ENCODE assay signal across 27 cellular contexts in the genomic region with DNA sequence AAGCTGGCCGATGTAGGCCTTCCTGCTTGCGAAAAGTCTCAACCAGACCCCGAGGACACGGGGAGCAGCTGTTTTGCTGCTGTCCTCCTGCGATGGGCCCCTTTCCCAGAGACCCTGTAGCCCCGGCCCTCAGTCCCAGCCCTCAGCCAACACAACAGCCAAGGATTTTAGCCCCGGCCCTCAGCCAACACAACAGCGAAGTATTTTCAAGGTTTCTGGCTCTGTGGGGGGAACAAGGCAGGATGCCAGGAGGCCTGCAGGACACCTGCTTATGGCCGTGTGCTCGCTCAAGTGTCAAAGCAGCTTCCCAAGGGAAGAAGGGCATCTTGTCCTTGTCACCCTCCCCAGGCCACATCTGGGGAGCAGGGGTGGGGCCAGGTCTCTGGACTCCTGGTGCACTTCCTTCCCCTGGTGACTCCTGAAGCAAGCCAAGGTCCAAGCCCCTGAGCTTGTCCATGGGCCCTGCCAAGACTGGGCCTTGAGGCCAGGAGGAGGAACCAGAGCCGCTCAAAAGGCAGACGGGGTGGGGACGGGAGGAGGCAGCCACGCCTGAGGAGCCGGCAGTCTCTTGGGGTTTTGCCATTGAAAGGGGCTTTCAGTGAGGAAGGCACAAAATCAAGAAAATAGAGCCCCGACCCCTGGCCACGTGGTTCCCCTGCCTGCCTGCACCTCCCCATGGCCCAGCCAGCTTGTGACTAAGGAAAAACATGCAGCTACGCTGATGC. TPM values are rescaled to one million over a fixed set of nuclear protein-coding genes. Genes with fewer than 3 reads are reported as not detected.
"Had no signal": no experiment of that assay in that cellular context is flagged by ENCODE, and none has a peak within 500 bp of the region (broad histone marks: within the 10 kb centered on the region; RNA-seq: fewer than 3 reads in every experiment).

No MANE protein-coding gene starts in this region.

- H3K4me3 ChIP-seq: heart right ventricle, upper lobe of left lung had no signal

- H3K9me3 ChIP-seq: heart right ventricle, upper lobe of left lung had no signal

- H3K36me3 Mint-ChIP-seq: activated naive CD4-positive, alpha-beta T cell treated with anti-CD3 and anti-CD28 coated beads, Interleukin-2, amount 10 ng/mL, durations not matched to agents 7 days and 5 days had no signal

- H3K4me3 Mint-ChIP-seq: activated naive CD4-positive, alpha-beta T cell treated with anti-CD3 and anti-CD28 coated beads, Interleukin-2, amount 10 ng/mL, durations not matched to agents 7 days and 5 days; activated T-cell treated with anti-CD3 and anti-CD28 coated beads, Interleukin-2, amount 50 U/mL, for 4 hours; nephron; T-helper 2 cell treated with Interferon-gamma antibody and Interleukin-4, amounts not matched to agents 5 μg/mL and 100 μg/mL, for 36 hours had no signal

- ATAC-seq: activated T-cell treated with anti-CD3 and anti-CD28 coated beads, Interleukin-2, amount 50 U/mL, for 4 hours; left colon; sciatic nerve had no signal

- DNase-seq: activated CD4-positive, CD25-positive, alpha-beta regulatory T cell treated with anti-CD3 and anti-CD28 coated beads, Interleukin-2, amount 50 U/mL, for 72 hours; activated effector memory CD4-positive, alpha-beta T cell treated with Interleukin-2 at 50 U/mL for 16 hours; activated naive CD4-positive, alpha-beta T cell treated with anti-CD3 and anti-CD28 coated beads, Interleukin-2, amount 10 ng/mL, durations not matched to agents 7 days and 5 days; activated T-cell treated with anti-CD3 and anti-CD28 coated beads, Interleukin-2, amount 50 U/mL, for 4 hours; amygdala; cerebellar nuclear complex; cortex of kidney; heart right ventricle; islet precursor cell; left colon; mesenchymal stem cell; small intestine; stimulated activated CD4-positive, alpha-beta T cell treated with anti-CD3 and anti-CD28 coated beads, Interleukin-15, amount 100 ng/mL, for 24 hours; stimulated activated CD4-positive, alpha-beta T cell treated with anti-CD3 and anti-CD28 coated beads, Interleukin-2, amount 100 ng/mL, for 48 hours; stimulated activated CD8-positive, alpha-beta memory T cell treated with anti-CD3 and anti-CD28 coated beads, Interleukin-4, amount 100 ng/mL, for 48 hours; stimulated activated naive CD4-positive, alpha-beta T cell had no signal

- H3K27ac ChIP-seq: heart right ventricle, upper lobe of left lung, VCaP had no signal

- H3K9me3 Mint-ChIP-seq: activated naive CD4-positive, alpha-beta T cell treated with anti-CD3 and anti-CD28 coated beads, Interleukin-2, amount 10 ng/mL, durations not matched to agents 7 days and 5 days; activated T-cell treated with anti-CD3 and anti-CD28 coated beads, Interleukin-2, amount 50 U/mL, for 4 hours; nephron; T-helper 2 cell treated with Interferon-gamma antibody and Interleukin-4, amounts not matched to agents 5 μg/mL and 100 μg/mL, for 36 hours had no signal

- H3K4me1 Mint-ChIP-seq: activated naive CD4-positive, alpha-beta T cell treated with anti-CD3 and anti-CD28 coated beads, Interleukin-2, amount 10 ng/mL, durations not matched to agents 7 days and 5 days had no signal

- H3K36me3 ChIP-seq: heart right ventricle, upper lobe of left lung had no signal

- H3K27ac Mint-ChIP-seq: activated naive CD4-positive, alpha-beta T cell treated with anti-CD3 and anti-CD28 coated beads, Interleukin-2, amount 10 ng/mL, durations not matched to agents 7 days and 5 days; nephron; T-helper 2 cell treated with Interferon-gamma antibody and Interleukin-4, amounts not matched to agents 5 μg/mL and 100 μg/mL, for 36 hours had no signal

RNA-seq across cellular contexts. Expression of gene KCNT1, which starts 10.7 kb away (rescaled TPM):
- total RNA-seq: epithelial cell of proximal tubule, fibroblast of villous mesenchyme had no signal

RNA-seq across cellular contexts. Expression of gene SOHLH1, which starts 13.5 kb away (rescaled TPM):
- total RNA-seq: activated T-cell treated with anti-CD3 and anti-CD28 coated beads, Interleukin-2, amount 50 U/mL, for 4 hours; epithelial cell of proximal tubule; fibroblast of villous mesenchyme; heart right ventricle; left colon; mononuclear cell; myocyte; sciatic nerve; upper lobe of left lung had no signal
- polyA plus RNA-seq: heart right ventricle, small intestine had no signal

RNA-seq across cellular contexts. Expression of gene LCN9, which starts 49.6 kb away (rescaled TPM):
- total RNA-seq: activated T-cell treated with anti-CD3 and anti-CD28 coated beads, Interleukin-2, amount 50 U/mL, for 4 hours; epithelial cell of proximal tubule; fibroblast of villous mesenchyme; heart right ventricle; left colon; lower leg skin; mononuclear cell; myocyte; sciatic nerve; upper lobe of left lung had no signal
- polyA plus RNA-seq: heart right ventricle, small intestine, thymus had no signal
